ENCODE assay signal across 8 cellular contexts in the genomic region with DNA sequence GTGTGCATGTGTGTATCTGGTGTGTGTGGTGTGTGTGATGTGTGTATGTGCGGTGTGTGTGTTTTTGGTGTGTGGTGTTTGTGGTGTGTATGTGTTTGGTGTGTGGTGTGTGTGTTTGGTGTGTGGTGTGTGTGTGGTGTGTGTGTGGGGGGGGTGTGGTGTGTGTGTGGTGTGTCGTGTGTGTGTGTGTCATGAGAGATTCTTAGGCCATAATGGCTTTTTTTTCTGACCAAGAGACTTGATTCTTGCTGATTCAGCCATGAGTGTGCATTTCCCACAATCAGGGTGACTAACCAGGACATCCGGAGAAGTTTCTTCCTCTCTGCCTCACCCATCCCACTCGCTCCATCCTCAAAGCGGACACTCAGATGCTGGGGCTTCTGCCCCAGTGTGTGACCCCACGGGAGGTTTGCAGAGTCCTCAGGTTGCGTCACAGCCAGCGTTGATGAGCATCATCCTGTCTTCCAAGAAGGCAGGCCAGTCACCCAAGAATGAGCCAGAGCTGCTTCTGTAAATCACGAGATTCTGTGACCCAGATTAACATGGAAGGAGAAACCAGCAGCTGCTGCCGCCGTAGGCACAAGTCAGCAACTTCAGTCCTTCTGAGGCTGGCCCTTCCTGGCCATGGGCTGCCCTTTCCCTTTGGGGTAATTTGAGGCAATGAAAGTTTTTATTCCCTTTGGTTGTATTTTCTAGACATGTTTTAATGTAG. TPM values are rescaled to one million over a fixed set of nuclear protein-coding genes. Genes with fewer than 3 reads are reported as not detected.
DNase-seq lines count a peak whose midpoint lies in the region; ATAC-seq and TF ChIP-seq lines count a peak whose summit lies in the region.

No MANE protein-coding gene starts in this region.

- peak; percentile 76 for ATAC-seq in mucosa of descending colon

- TF ChIP-seq CTCF in mucosa of descending colon (IDR thresholded peaks at IDR 0.05): no peak

- intact Hi-C loops in mucosa of descending colon (cut with DNase I, micrococcal nuclease): no loop called here

- DNase-seq in HK-2 (ENCODE audit: unreplicated experiment) (peak; percentile 88), UCSD-AML1 (lab: John Stamatoyannopoulos, UW; ENCODE audit: unreplicated experiment) (peak; percentile 45), epithelial cell of prostate (ENCODE audit: low read depth, low spot score) (peak; percentile 78), mucosa of descending colon (peak; percentile 57 to 84 (median 60)), substantia nigra (lab: John Stamatoyannopoulos, UW) (peak in 29 of 49 donors; percentile 12 to 83 (median 41)), NCI-H1417 treated with DMSO at 0.1 percent for 48 hours (lab: John Stamatoyannopoulos, UW) (no peak), ecto neural progenitor cell (ENCODE audit: low spot score) (no peak), NCI-H524 treated with DMSO at 0.1 percent for 48 hours (lab: John Stamatoyannopoulos, UW) (no peak)

- no peaks in the 10 kb centered on the region for H3K36me3 ChIP-seq in mucosa of descending colon (ENCODE audit: low read depth)

- H3K9me3 ChIP-seq in mucosa of descending colon: no peaks in the 10 kb centered on the region

- no peak overlapping the region for H3K4me3 ChIP-seq in mucosa of descending colon

- no peaks in the 10 kb centered on the region for H3K4me1 ChIP-seq in mucosa of descending colon (ENCODE audit: low read depth)

- H3K27ac ChIP-seq in epithelial cell of prostate (peak overlapping the region; percentile 84), substantia nigra (ENCODE audit: low read depth, low read length, poor library complexity, severe bottlenecking) (peak overlapping the region; percentile 40)

RNA-seq across cellular contexts. Expression of gene CTSL, which starts 12.5 kb away (rescaled TPM):
- total RNA-seq in mucosa of descending colon: 100 to 1,000 TPM in 1 of 3 donors, 10 to 100 TPM in 2; 60.1 to 139 (median 62.3) TPM

Comparison
In these comparisons a context has a peak if more than half of its experiments do, and no peak if none do; other contexts are left out.
1. DNase-seq: peak in HK-2 (single experiment), UCSD-AML1 (single experiment), epithelial cell of prostate (single experiment), mucosa of descending colon (3 of 3) and substantia nigra (29 of 49); none in NCI-H1417 treated with DMSO at 0.1 percent for 48 hours (single experiment), ecto neural progenitor cell (single experiment) and NCI-H524 treated with DMSO at 0.1 percent for 48 hours (single experiment).